In genomic region chr4:9483682-9484081, GRCh38 we compare ENCODE assay signal across 15 cellular contexts. TPM values are rescaled to one million over a fixed set of nuclear protein-coding genes. Genes with fewer than 3 reads are reported as not detected.
"Had no signal": no experiment of that assay in that cellular context is flagged by ENCODE, and none has a peak within 500 bp of the region (broad histone marks: within the 10 kb centered on the region; RNA-seq: fewer than 3 reads in every experiment).

No MANE protein-coding gene starts in this region.

RNA-seq across cellular contexts. Expression of gene DEFB131A, which starts 39.5 kb away (rescaled TPM):
- total RNA-seq: activated B cell treated with CpG ODN at 0.5 μM for 24 hours; activated CD4-positive, alpha-beta memory T cell treated with anti-CD3 and anti-CD28 coated beads, Interleukin-2, amount 10 ng/mL, durations not matched to agents 7 days and 5 days; activated CD4-positive, alpha-beta T cell treated with anti-CD3 and anti-CD28 coated beads, Interleukin-2, amount 10 ng/mL, durations not matched to agents 7 days and 5 days; activated CD8-positive, alpha-beta memory T cell treated with anti-CD3 and anti-CD28 coated beads, Interleukin-2, amount 10 ng/mL, durations not matched to agents 7 days and 5 days; activated CD8-positive, alpha-beta T cell treated with anti-CD3 and anti-CD28 coated beads, Interleukin-2, amount 10 ng/mL, durations not matched to agents 7 days and 5 days; activated naive CD4-positive, alpha-beta T cell treated with anti-CD3 and anti-CD28 coated beads for 36 hours; activated naive CD4-positive, alpha-beta T cell treated with anti-CD3 and anti-CD28 coated beads, Interleukin-2, amount 50 U/mL, for 72 hours; activated naive CD8-positive, alpha-beta T cell treated with anti-CD3 and anti-CD28 coated beads for 36 hours; activated T-helper 2 cell treated with anti-CD3 and anti-CD28 coated beads, Interferon-gamma antibody, Interleukin-2, Interleukin-4, amounts not matched to agents 10 μg/mL and 5 μg/mL and 100 μg/mL, durations not matched to agents 14 hours and 24 hours and 36 hours; adrenal gland; aorta; astrocyte; body of pancreas; breast epithelium; cardiac septum had no signal
- polyA plus RNA-seq: adrenal gland, aorta had no signal
